18 cellular contexts compared by ENCODE assay signal in the genomic region with DNA sequence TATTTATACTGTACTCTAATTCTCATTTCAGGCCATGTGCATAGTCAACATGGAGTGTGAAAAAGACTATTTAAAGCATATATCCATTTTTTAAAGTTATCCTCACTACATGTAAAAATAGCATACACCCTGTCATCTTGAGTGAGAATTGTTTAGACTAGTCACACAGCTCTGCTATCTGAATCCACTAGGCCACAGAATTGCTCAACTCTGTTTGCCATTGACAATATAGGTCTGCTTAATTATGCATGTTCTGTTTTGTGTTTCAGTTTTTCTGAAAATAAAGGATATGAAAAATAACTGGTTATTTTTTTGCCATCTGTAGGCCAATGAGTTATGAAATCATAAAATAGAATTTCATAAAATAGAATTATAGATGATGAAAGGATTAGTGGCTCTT.
"Had no signal": no experiment of that assay in that cellular context is flagged by ENCODE, and none has a peak within 500 bp of the region (broad histone marks: within the 10 kb centered on the region; RNA-seq: fewer than 3 reads in every experiment).

No MANE protein-coding gene starts in this region.

- H3K27me3 ChIP-seq: ascending aorta, esophagus muscularis mucosa, sigmoid colon, spleen, upper lobe of left lung had no signal

- H3K27me3 Mint-ChIP-seq: activated T-helper 17 cell treated with anti-CD3 and anti-CD28 coated beads, Interleukin-2, amount 50 U/mL, for 72 hours; dendritic cell treated with granulocyte-macrophage colony-stimulating factor and Interleukin-4, amounts not matched to agents 40 ng/mL and 50 ng/mL, for 4 days had no signal

- H3K9me3 ChIP-seq: ascending aorta, esophagus muscularis mucosa, lower lobe of right lung, sigmoid colon, spleen, thoracic aorta, upper lobe of left lung had no signal

- ATAC-seq: activated T-helper 17 cell treated with anti-CD3 and anti-CD28 coated beads, Interleukin-2, amount 50 U/mL, for 72 hours; lower lobe of right lung; natural killer cell treated with Interleukin-12 subunit alpha and Interleukin-12 subunit beta and Interleukin-15 and Interleukin-18, amount 100 ng/mL, for 72 hours; stimulated activated naive B cell treated with anti-CD40 and anti-IgM and Interleukin-4, amounts not matched to agents 10 μg/mL and 1 μg/mL and 100 μg/mL, for 72 hours had no signal

- H3K4me3 ChIP-seq: ascending aorta, esophagus muscularis mucosa, lower lobe of right lung, sigmoid colon, spleen, thoracic aorta, upper lobe of left lung had no signal

- H3K27ac ChIP-seq: ascending aorta, esophagus muscularis mucosa, lower lobe of right lung, sigmoid colon, spleen, thoracic aorta, upper lobe of left lung had no signal

- H3K36me3 Mint-ChIP-seq: activated CD4-positive, alpha-beta memory T cell treated with anti-CD3 and anti-CD28 coated beads for 36 hours; natural killer cell treated with Interleukin-12 subunit alpha and Interleukin-12 subunit beta and Interleukin-15 and Interleukin-18, amount 100 ng/mL, for 72 hours had no signal

- H3K27ac Mint-ChIP-seq: activated B cell treated with CpG ODN at 0.5 μM for 24 hours; activated CD4-positive, alpha-beta memory T cell treated with anti-CD3 and anti-CD28 coated beads for 36 hours; activated T-helper 17 cell treated with anti-CD3 and anti-CD28 coated beads, Interleukin-2, amount 50 U/mL, for 72 hours; dendritic cell treated with granulocyte-macrophage colony-stimulating factor and Interleukin-4, amounts not matched to agents 40 ng/mL and 50 ng/mL, for 4 days; natural killer cell treated with Interleukin-12 subunit alpha and Interleukin-12 subunit beta and Interleukin-15 and Interleukin-18, amount 100 ng/mL, for 72 hours; stimulated activated naive B cell treated with anti-CD40 and anti-IgM and Interleukin-4, amounts not matched to agents 10 μg/mL and 1 μg/mL and 100 μg/mL, for 72 hours had no signal

- DNase-seq: activated B cell treated with CpG ODN at 0.5 μM for 24 hours; activated CD4-positive, alpha-beta memory T cell treated with anti-CD3 and anti-CD28 coated beads for 36 hours; activated CD4-positive, alpha-beta T cell treated with anti-CD3 and anti-CD28 coated beads for 4 hours; activated naive CD4-positive, alpha-beta T cell treated with Interleukin-2 at 50 U/mL for 16 hours; activated T-cell treated with anti-CD3 and anti-CD28 coated beads for 4 hours; effector CD8-positive, alpha-beta T cell; islet precursor cell; lower lobe of right lung; sigmoid colon; spleen; stimulated activated naive B cell treated with anti-CD40 and anti-IgM and Interleukin-4, amounts not matched to agents 10 μg/mL and 1 μg/mL and 100 μg/mL, for 72 hours; upper lobe of left lung had no signal

- H3K4me1 ChIP-seq: ascending aorta, esophagus muscularis mucosa, lower lobe of right lung, sigmoid colon, spleen, upper lobe of left lung had no signal

- H3K9me3 Mint-ChIP-seq: activated B cell treated with CpG ODN at 0.5 μM for 24 hours; activated CD4-positive, alpha-beta memory T cell treated with anti-CD3 and anti-CD28 coated beads for 36 hours; activated T-helper 17 cell treated with anti-CD3 and anti-CD28 coated beads, Interleukin-2, amount 50 U/mL, for 72 hours; dendritic cell treated with granulocyte-macrophage colony-stimulating factor and Interleukin-4, amounts not matched to agents 40 ng/mL and 50 ng/mL, for 4 days; natural killer cell treated with Interleukin-12 subunit alpha and Interleukin-12 subunit beta and Interleukin-15 and Interleukin-18, amount 100 ng/mL, for 72 hours; stimulated activated naive B cell treated with anti-CD40 and anti-IgM and Interleukin-4, amounts not matched to agents 10 μg/mL and 1 μg/mL and 100 μg/mL, for 72 hours had no signal

- H3K36me3 ChIP-seq: ascending aorta, esophagus muscularis mucosa, lower lobe of right lung, sigmoid colon, spleen, thoracic aorta, upper lobe of left lung had no signal

- H3K4me3 Mint-ChIP-seq: activated B cell treated with CpG ODN at 0.5 μM for 24 hours; activated CD4-positive, alpha-beta memory T cell treated with anti-CD3 and anti-CD28 coated beads for 36 hours; activated T-helper 17 cell treated with anti-CD3 and anti-CD28 coated beads, Interleukin-2, amount 50 U/mL, for 72 hours; dendritic cell treated with granulocyte-macrophage colony-stimulating factor and Interleukin-4, amounts not matched to agents 40 ng/mL and 50 ng/mL, for 4 days; natural killer cell treated with Interleukin-12 subunit alpha and Interleukin-12 subunit beta and Interleukin-15 and Interleukin-18, amount 100 ng/mL, for 72 hours; stimulated activated naive B cell treated with anti-CD40 and anti-IgM and Interleukin-4, amounts not matched to agents 10 μg/mL and 1 μg/mL and 100 μg/mL, for 72 hours had no signal
